ENCODE assay signal across 1 cellular context in the genomic region with DNA sequence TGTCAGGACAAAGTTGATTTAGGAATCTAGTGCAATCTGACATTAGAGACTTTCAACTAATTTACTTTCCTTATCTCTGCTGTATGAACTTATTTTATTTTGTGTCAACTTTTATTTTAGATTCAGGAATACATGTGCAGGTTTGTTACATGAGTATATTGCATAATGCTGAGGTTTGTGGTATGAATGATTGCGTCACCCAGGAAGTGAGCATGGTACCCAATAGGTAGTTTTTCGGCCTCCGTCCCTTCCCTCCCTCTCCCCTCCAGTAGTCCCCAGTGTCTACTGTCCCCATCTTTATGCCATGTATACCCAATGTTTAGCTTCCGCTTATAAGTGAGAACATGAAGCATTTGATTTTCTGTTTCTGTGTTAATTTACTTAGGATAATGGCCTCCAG.
TF ChIP-seq lines count a peak whose summit lies in the region.

No MANE protein-coding gene starts in this region.

TF ChIP-seq in IMR-90, 13 proteins besides CTCF, POLR2A, EP300 and RAD21:
- TF ChIP-seq CHD1 (IDR thresholded peaks at IDR 0.05; ENCODE audit: low read depth, low read length) (no peak), RCOR1 (IDR thresholded peaks at IDR 0.05; ENCODE audit: insufficient replicate concordance, low read length) (no peak), CEBPB (IDR thresholded peaks at IDR 0.05; ENCODE audit: low read depth, low read length) (peak; percentile 66), MAZ (IDR thresholded peaks at IDR 0.05; ENCODE audit: borderline replicate concordance, low read depth, low read length) (no peak), FOS (IDR thresholded peaks at IDR 0.05; ENCODE audit: low read depth, low read length) (no peak), NFE2L2 (IDR thresholded peaks at IDR 0.05; ENCODE audit: low read depth, low read length) (no peak)
